In the genomic region with DNA sequence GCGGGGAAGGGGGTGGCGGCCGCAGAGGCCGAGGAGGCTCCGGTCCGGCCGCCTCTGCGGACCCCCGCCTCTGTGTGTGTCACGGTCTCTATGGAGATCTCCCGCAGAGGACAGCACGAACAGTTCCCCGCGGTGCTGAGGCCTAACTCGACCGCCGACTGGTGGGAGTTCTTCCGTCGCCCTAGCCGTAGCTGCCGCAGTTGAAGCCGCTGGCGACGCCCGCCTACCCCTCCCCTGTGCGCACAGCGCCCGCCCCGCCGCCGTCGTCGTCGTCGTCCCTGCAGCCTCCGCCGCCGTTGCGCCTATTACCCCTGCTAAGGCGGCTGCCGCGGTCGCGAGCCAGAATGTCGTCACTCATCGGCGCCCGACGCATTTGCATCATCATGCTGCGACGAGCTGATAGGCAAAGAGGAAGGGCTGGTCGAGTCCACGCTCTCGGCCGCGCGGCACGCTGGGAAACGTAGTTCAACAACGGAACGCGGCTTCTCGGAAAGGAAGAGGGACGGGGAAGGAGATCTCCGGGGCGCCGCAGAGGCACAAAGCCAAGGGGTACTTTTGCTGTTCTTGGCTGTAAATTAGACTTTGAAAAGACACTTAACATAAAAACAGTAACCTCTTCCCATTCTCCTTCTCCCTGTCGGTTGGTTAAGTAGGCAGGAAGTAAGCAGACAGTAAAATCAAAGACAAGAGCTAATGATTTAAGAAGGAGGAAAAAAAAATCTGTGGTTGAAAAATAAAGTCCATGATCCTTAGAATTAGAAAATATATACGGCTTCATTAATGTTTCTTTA, we compare ENCODE assay signal across 1 cellular context.
TF ChIP-seq lines count a peak whose summit lies in the region.

TSS of gene NUP153 (minus strand) at position 346 of the 791 bp plus-strand sequence. CDS start 538 bp downstream, outside the sequence.

TF ChIP-seq in HepG2, 621 proteins besides CTCF, POLR2A, EP300 and RAD21 (continued from another document and continues in another):
- peak; percentile 67; the same call in 1 of the 2 replicates for TF ChIP-seq HMG20A (CRISPR knock-in tag; IDR thresholded peaks at IDR 0.05; ENCODE audit: borderline replicate concordance)
- peak; percentile 89 for TF ChIP-seq KLF11 (CRISPR knock-in tag; IDR thresholded peaks at IDR 0.05)
- TF ChIP-seq ZBTB1 (CRISPR knock-in tag; IDR thresholded peaks at IDR 0.05; ENCODE audit: borderline replicate concordance) = no peak
- TF ChIP-seq TAF15 (IDR thresholded peaks at IDR 0.05; ENCODE audit: low read depth, low read length, poor library complexity, severe bottlenecking) = peak; percentile 97
- TF ChIP-seq ZNF577 (CRISPR knock-in tag; IDR thresholded peaks at IDR 0.05; ENCODE audit: borderline replicate concordance, low read depth) = no peak
- peak; percentile 96 for TF ChIP-seq ZNF138 (CRISPR knock-in tag; IDR thresholded peaks at IDR 0.05; ENCODE audit: low read depth)
- no peak for TF ChIP-seq BCLAF1 (IDR thresholded peaks at IDR 0.05)
- TF ChIP-seq ZNF234 (CRISPR knock-in tag; conservative IDR thresholded peaks at IDR 0.05) = no peak
- no peak for TF ChIP-seq KDM1A (CRISPR knock-in tag; IDR thresholded peaks at IDR 0.05)
- TF ChIP-seq ZNF12 (CRISPR knock-in tag; IDR thresholded peaks at IDR 0.05) = no peak; the same call in 1 of the 2 replicates
- TF ChIP-seq ZNF878 (CRISPR knock-in tag; IDR thresholded peaks at IDR 0.05) = no peak
- TF ChIP-seq ATM (IDR thresholded peaks at IDR 0.05; ENCODE audit: borderline replicate concordance) = no peak
- 0 out of 2 replicates have a peak, but pooled peaks have one; percentile 16 for TF ChIP-seq USF2 (IDR thresholded peaks at IDR 0.05; ENCODE audit: low read depth, low read length)
- TF ChIP-seq USF2 (CRISPR knock-in tag; IDR thresholded peaks at IDR 0.05; ENCODE audit: borderline replicate concordance) = no peak
- no peak; the same call in 1 of the 2 replicates for TF ChIP-seq NFE2L1 (CRISPR knock-in tag; IDR thresholded peaks at IDR 0.05; ENCODE audit: borderline replicate concordance)
- TF ChIP-seq ZNF720 (CRISPR knock-in tag; IDR thresholded peaks at IDR 0.05) = peak; percentile 26; the same call in 1 of the 2 replicates
- peak; percentile 61 for TF ChIP-seq RARA (CRISPR knock-in tag; IDR thresholded peaks at IDR 0.05)
- TF ChIP-seq NCOA1 (CRISPR knock-in tag; IDR thresholded peaks at IDR 0.05) = peak; percentile 93; the same call in 1 of the 2 replicates
- peak; percentile 79; the same call in 1 of the 2 replicates for TF ChIP-seq ZNF776 (CRISPR knock-in tag; IDR thresholded peaks at IDR 0.05)
- TF ChIP-seq, protein P1, sequence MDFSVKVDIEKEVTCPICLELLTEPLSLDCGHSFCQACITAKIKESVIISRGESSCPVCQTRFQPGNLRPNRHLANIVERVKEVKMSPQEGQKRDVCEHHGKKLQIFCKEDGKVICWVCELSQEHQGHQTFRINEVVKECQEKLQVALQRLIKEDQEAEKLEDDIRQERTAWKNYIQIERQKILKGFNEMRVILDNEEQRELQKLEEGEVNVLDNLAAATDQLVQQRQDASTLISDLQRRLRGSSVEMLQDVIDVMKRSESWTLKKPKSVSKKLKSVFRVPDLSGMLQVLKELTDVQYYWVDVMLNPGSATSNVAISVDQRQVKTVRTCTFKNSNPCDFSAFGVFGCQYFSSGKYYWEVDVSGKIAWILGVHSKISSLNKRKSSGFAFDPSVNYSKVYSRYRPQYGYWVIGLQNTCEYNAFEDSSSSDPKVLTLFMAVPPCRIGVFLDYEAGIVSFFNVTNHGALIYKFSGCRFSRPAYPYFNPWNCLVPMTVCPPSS (IDR thresholded peaks at IDR 0.05) = no peak
- TF ChIP-seq, protein P2, sequence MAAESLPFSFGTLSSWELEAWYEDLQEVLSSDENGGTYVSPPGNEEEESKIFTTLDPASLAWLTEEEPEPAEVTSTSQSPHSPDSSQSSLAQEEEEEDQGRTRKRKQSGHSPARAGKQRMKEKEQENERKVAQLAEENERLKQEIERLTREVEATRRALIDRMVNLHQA (CRISPR knock-in tag; IDR thresholded peaks at IDR 0.05) = 0 out of 2 replicates have a peak, but pooled peaks have one; percentile 56
- TF ChIP-seq SNAI1 (CRISPR knock-in tag; IDR thresholded peaks at IDR 0.05; ENCODE audit: borderline replicate concordance) = peak; percentile 79
- TF ChIP-seq ZNF253 (CRISPR knock-in tag; IDR thresholded peaks at IDR 0.05; ENCODE audit: borderline replicate concordance) = no peak
- no peak for TF ChIP-seq MAFG (CRISPR knock-in tag; IDR thresholded peaks at IDR 0.05)
- TF ChIP-seq ZNF550 (CRISPR knock-in tag; IDR thresholded peaks at IDR 0.05; ENCODE audit: borderline replicate concordance) = no peak
- no peak for TF ChIP-seq CERS6 (CRISPR knock-in tag; IDR thresholded peaks at IDR 0.05)
- peak; percentile 32; the same call in 1 of the 2 replicates for TF ChIP-seq ZBTB42 (CRISPR knock-in tag; IDR thresholded peaks at IDR 0.05)
- peak; percentile 98 for TF ChIP-seq ZNF501 (CRISPR knock-in tag; IDR thresholded peaks at IDR 0.05)
- TF ChIP-seq ADNP (CRISPR knock-in tag; IDR thresholded peaks at IDR 0.05) = no peak
- peak; percentile 67; the same call in 1 of the 2 replicates for TF ChIP-seq MTF1 (CRISPR knock-in tag; IDR thresholded peaks at IDR 0.05)
- TF ChIP-seq ZNF260 (CRISPR knock-in tag; IDR thresholded peaks at IDR 0.05; ENCODE audit: borderline replicate concordance, low read depth) = no peak
- no peak; the same call in 1 of the 2 replicates for TF ChIP-seq ZNF225 (CRISPR knock-in tag; IDR thresholded peaks at IDR 0.05)
- peak; percentile 61; the same call in 1 of the 2 replicates for TF ChIP-seq SP5 (CRISPR knock-in tag; IDR thresholded peaks at IDR 0.05; ENCODE audit: borderline replicate concordance, low read depth)
- no peak for TF ChIP-seq ZNF850 (CRISPR knock-in tag; conservative IDR thresholded peaks at IDR 0.05)
- TF ChIP-seq EEA1 (CRISPR knock-in tag; IDR thresholded peaks at IDR 0.05; ENCODE audit: borderline replicate concordance) = 0 out of 2 replicates have a peak, but pooled peaks have one; percentile 39
- peak; percentile 83; the same call in 1 of the 2 replicates for TF ChIP-seq RERE (CRISPR knock-in tag; IDR thresholded peaks at IDR 0.05; ENCODE audit: low read depth)
- TF ChIP-seq ZNF251 (CRISPR knock-in tag; IDR thresholded peaks at IDR 0.05) = no peak
- no peak for TF ChIP-seq GRHL1 (CRISPR knock-in tag; conservative IDR thresholded peaks at IDR 0.05)
- peak; percentile 98 for TF ChIP-seq HNRNPLL (IDR thresholded peaks at IDR 0.05; ENCODE audit: low read depth, low read length, poor library complexity, severe bottlenecking)
- peak; percentile 100 for TF ChIP-seq HCFC1 (IDR thresholded peaks at IDR 0.05; ENCODE audit: low read depth, low read length)
- no peak for TF ChIP-seq TMF1 (CRISPR knock-in tag; IDR thresholded peaks at IDR 0.05; ENCODE audit: low read depth)
- TF ChIP-seq ZNF607 (CRISPR knock-in tag; IDR thresholded peaks at IDR 0.05; ENCODE audit: borderline replicate concordance) = peak; percentile 78; the same call in 1 of the 2 replicates
- peak; percentile 72; the same call in 1 of the 2 replicates for TF ChIP-seq ZNF780A (CRISPR knock-in tag; IDR thresholded peaks at IDR 0.05)
- TF ChIP-seq ZNF703 (CRISPR knock-in tag; IDR thresholded peaks at IDR 0.05; ENCODE audit: borderline replicate concordance) = no peak
- TF ChIP-seq ZBTB2 (CRISPR knock-in tag; IDR thresholded peaks at IDR 0.05; ENCODE audit: low read depth) = peak; percentile 98
- no peak for TF ChIP-seq JARID2 (CRISPR knock-in tag; IDR thresholded peaks at IDR 0.05; ENCODE audit: insufficient replicate concordance)
